ENCODE assay signal across 8 cellular contexts in genomic region chr2:119387381-119388129, GRCh38. TPM values are rescaled to one million over a fixed set of nuclear protein-coding genes. Genes with fewer than 3 reads are reported as not detected.
DNase-seq lines count a peak whose midpoint lies in the region; ATAC-seq and TF ChIP-seq lines count a peak whose summit lies in the region.

No MANE protein-coding gene starts in this region.

- DNase-seq in AG04449 (ENCODE audit: low read depth, low spot score) (peak; percentile 21), NCI-H69 (lab: John Stamatoyannopoulos, UW) (peak; percentile 42), chondrocyte (ENCODE audit: low spot score) (no peak), lower lobe of right lung (peak; percentile 88), ecto neural progenitor cell (ENCODE audit: low spot score) (no peak)

- no peaks in the 10 kb centered on the region for H3K9me3 Mint-ChIP-seq in chondrocyte (ENCODE audit: low read depth)

- CTCF ChIA-PET in AG04449 (lab: Yijun Ruan, JAX) = interaction anchor here (0.6 kb wide), 1 partner anchor 44 kb away, joined by 3 read pairs; the partner anchor contains the start of gene TMEM37

- H3K4me1 ChIP-seq in lower lobe of right lung (peaks cover 31% of the 10 kb centered on the region), subcutaneous abdominal adipose tissue (ENCODE audit: control insufficient read depth in 5 of 5, insufficient read depth in 5 of 5, low read length in 5 of 5) (peaks cover 7 to 35% (median 28%) of the 10 kb centered on the region in 5 donors)

- H3K4me3 Mint-ChIP-seq in chondrocyte (ENCODE audit: unreplicated experiment) = no peak overlapping the region

- TF ChIP-seq CTCF in AG04449 (IDR thresholded peaks at IDR 0.05; ENCODE audit: insufficient read depth, low read length, missing control alignments) (peak; percentile 25), chondrocyte (IDR thresholded peaks at IDR 0.05) (peak; percentile 65), lower lobe of right lung (IDR thresholded peaks at IDR 0.05) (peak; percentile 28)

- H3K4me3 ChIP-seq in AG04449 (ENCODE audit: low read depth, low read length) = no peak overlapping the region
- no peak overlapping the region for H3K4me3 ChIP-seq in lower lobe of right lung
- peak overlapping the region in 2 of 5 donors; percentile 2 to 25 for H3K4me3 ChIP-seq in subcutaneous abdominal adipose tissue (ENCODE audit: low read depth in 1 of 5, low read length in 5 of 5)

- H3K36me3 ChIP-seq in lower lobe of right lung (no peaks in the 10 kb centered on the region), subcutaneous abdominal adipose tissue (ENCODE audit: control insufficient read depth in 5 of 5, insufficient read depth in 5 of 5, low read length in 5 of 5) (no peaks in the 10 kb centered on the region)

- H3K9ac ChIP-seq in subcutaneous abdominal adipose tissue (ENCODE audit: low read length in 5 of 5) = peak overlapping the region in 2 of 5 donors; percentile 38 to 49

- POLR2A ChIA-PET in AG04449 (lab: Yijun Ruan, JAX) = interaction anchor here (0.9 kb wide), 1 partner anchor 76 kb away, joined by 3 read pairs; no protein-coding TSS in a partner anchor

- peaks cover 7% of the 10 kb centered on the region for H3K27me3 Mint-ChIP-seq in chondrocyte (ENCODE audit: low read depth)

- no peaks in the 10 kb centered on the region for H3K36me3 Mint-ChIP-seq in chondrocyte (ENCODE audit: low read depth)

- H3K27ac ChIP-seq in lower lobe of right lung (peak overlapping the region; percentile 70), subcutaneous abdominal adipose tissue (ENCODE audit: low read depth, low read length) (peak overlapping the region; percentile 87)

- H3K27ac Mint-ChIP-seq in chondrocyte (ENCODE audit: unreplicated experiment) = peak overlapping the region; percentile 74

- ATAC-seq in GM18498 (IDR thresholded peaks at IDR 0.05; ENCODE audit: unreplicated experiment) = peak; percentile 84
- peak; percentile 88 for ATAC-seq in HG02798 (IDR thresholded peaks at IDR 0.05; ENCODE audit: poor library complexity, unreplicated experiment)
- peak; percentile 92 to 95 for ATAC-seq in lower lobe of right lung

- intact Hi-C loops in lower lobe of right lung (cut with DNase I) = no loop called here

- no peaks in the 10 kb centered on the region for H3K9me3 ChIP-seq in lower lobe of right lung
- H3K9me3 ChIP-seq in subcutaneous abdominal adipose tissue (ENCODE audit: control insufficient read depth in 5 of 5, low read length in 5 of 5) = no peaks in the 10 kb centered on the region

- H3K27me3 ChIP-seq in lower lobe of right lung (ENCODE audit: low read depth) = no peaks in the 10 kb centered on the region
- H3K27me3 ChIP-seq in subcutaneous abdominal adipose tissue (ENCODE audit: control insufficient read depth in 5 of 5, insufficient read depth in 4 of 5, low read length in 5 of 5) = no peaks in the 10 kb centered on the region

- H3K4me1 Mint-ChIP-seq in chondrocyte (ENCODE audit: low read depth) = peaks cover 14% of the 10 kb centered on the region

RNA-seq across cellular contexts. Expression of gene DBI, which starts 20.8 kb away (rescaled TPM):
- total RNA-seq in chondrocyte (72.9 to 73.8 TPM (median 73.8 TPM) in 3 replicates), lower lobe of right lung (172 TPM)

RNA-seq across cellular contexts. Expression of gene C2orf76, which starts 20.9 kb away (rescaled TPM):
- total RNA-seq in chondrocyte = 9.6 to 13.6 TPM (median 11.0 TPM) in 3 replicates
- 11.6 TPM for total RNA-seq in lower lobe of right lung

RNA-seq across cellular contexts. Expression of gene TMEM37, which starts 44.1 kb away (rescaled TPM):
- total RNA-seq in chondrocyte = 0.36 to 1.1 TPM (median 0.77 TPM) in 3 replicates
- total RNA-seq in lower lobe of right lung = 21.7 TPM

Comparison
In these comparisons a context has a peak if more than half of its experiments do, and no peak if none do; other contexts are left out.
1. DNase-seq: peak in AG04449 (single experiment), NCI-H69 (single experiment) and lower lobe of right lung (single experiment); none in chondrocyte (single experiment) and ecto neural progenitor cell (single experiment).
2. RNA of gene TMEM37, which starts 44.1 kb away (total RNA-seq): 21.7 TPM in lower lobe of right lung (single experiment); 0.36 to 1.1 TPM in chondrocyte; every median in the first group is over 10 times any median in the second.
3. Peak in every context shown above with its lines, with median percentiles within 50 percentile points of each other: CTCF ChIP-seq and ATAC-seq.